In the genomic region with DNA sequence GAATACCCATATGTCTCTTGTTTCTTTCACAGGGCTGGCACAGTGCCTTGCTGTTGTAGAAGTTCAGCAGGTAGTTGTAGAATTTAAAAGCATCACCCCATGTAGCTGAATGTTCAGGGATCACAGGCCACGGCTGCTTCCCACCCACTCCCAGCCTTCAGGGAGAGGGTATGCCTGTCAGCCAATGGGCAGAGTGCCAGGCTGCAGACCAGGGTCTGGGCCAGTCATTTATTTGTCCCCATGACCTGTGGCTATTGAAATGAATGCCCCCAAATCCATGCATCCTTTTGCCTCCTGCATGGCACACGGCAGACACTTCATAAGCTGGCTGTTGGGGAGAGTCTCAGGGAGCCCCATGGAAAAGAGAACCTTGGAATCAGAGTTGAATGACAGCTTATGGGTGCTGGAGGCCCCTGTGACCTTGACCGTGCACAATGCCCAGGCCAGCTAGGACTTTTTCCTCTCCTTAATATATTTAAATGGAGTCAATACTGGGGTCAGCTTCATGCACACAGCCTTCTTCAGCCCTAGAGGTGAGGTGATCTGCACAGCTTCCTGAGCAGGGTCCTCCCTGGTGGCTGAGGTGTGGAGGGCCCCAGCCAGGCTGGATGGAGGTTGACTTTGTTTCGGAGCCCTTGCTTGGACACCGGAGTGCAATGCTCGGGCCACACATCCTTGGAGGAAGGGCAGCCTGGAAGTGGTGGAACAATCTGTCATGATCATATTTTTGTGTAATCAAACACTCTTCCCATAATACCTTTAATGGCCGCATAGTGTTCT, we compare ENCODE assay signal across 36 cellular contexts. TPM values are rescaled to one million over a fixed set of nuclear protein-coding genes. Genes with fewer than 3 reads are reported as not detected.
"Had no signal": no experiment of that assay in that cellular context is flagged by ENCODE, and none has a peak within 500 bp of the region (broad histone marks: within the 10 kb centered on the region; RNA-seq: fewer than 3 reads in every experiment).

No MANE protein-coding gene starts in this region.

- H3K27ac ChIP-seq: adrenal gland, body of pancreas, breast epithelium, Peyer's patch, VCaP had no signal

- ATAC-seq: activated naive CD4-positive, alpha-beta T cell treated with anti-CD3 and anti-CD28 coated beads, Interleukin-2, amount 50 U/mL, for 72 hours; body of pancreas; PC-3; SK-N-SH treated with all-trans-retinoic acid at 6 μM for 48 hours; T-cell had no signal

- DNase-seq: activated B cell treated with CpG ODN at 0.5 μM for 24 hours; activated CD4-positive, alpha-beta memory T cell treated with anti-CD3 and anti-CD28 coated beads for 36 hours; activated CD4-positive, alpha-beta T cell treated with anti-CD3 and anti-CD28 coated beads for 4 hours; activated CD4-positive, alpha-beta T cell treated with anti-CD3 and anti-CD28 coated beads, Interleukin-2, amount 50 U/mL, for 1 hour; activated CD4-positive, CD25-positive, alpha-beta regulatory T cell treated with anti-CD3 and anti-CD28 coated beads, Interleukin-2, amount 50 U/mL, for 72 hours; activated gamma-delta T cell treated with Interleukin-2 at 50 U/mL for 16 hours; activated naive CD4-positive, alpha-beta T cell treated with anti-CD3 and anti-CD28 coated beads for 36 hours; activated T-cell treated with anti-CD3 and anti-CD28 coated beads, Interleukin-2, amount 50 U/mL, for 24 hours; body of pancreas; Karpas-422; KBM-7; NCI-H1105; NCI-H1417 treated with DMSO at 0.1 percent for 48 hours; NCI-H187 treated with DMSO at 0.1 percent for 48 hours; NCI-H2081; NCI-H226; NCI-H524 treated with DMSO at 0.1 percent for 48 hours; NCI-H748 treated with DMSO at 0.1 percent for 48 hours; NK-92 treated with Interleukin-12 subunit alpha and Interleukin-12 subunit beta, amount 100 ng/mL, for 24 hours; PC-3; Peyer's patch; RPMI8226; SIG-M5; T-cell; T-helper 2 cell; T-helper 9 cell had no signal

- H3K9me3 Mint-ChIP-seq: activated B cell treated with CpG ODN at 0.5 μM for 24 hours; activated CD4-positive, alpha-beta memory T cell treated with anti-CD3 and anti-CD28 coated beads for 36 hours; activated naive CD4-positive, alpha-beta T cell treated with anti-CD3 and anti-CD28 coated beads for 36 hours; activated naive CD4-positive, alpha-beta T cell treated with anti-CD3 and anti-CD28 coated beads, Interleukin-2, amount 50 U/mL, for 72 hours; activated T-cell treated with anti-CD3 and anti-CD28 coated beads, Interleukin-2, amount 50 U/mL, for 24 hours; activated T-helper 1 cell treated with anti-CD3 and anti-CD28 coated beads, Interleukin-12 subunit alpha, Interleukin-12 subunit beta, Interleukin-2, Interleukin-4 antibody, amounts not matched to agents 30 ng/mL and 10 ng/mL and 1 ng/mL, durations not matched to agents 14 hours and 24 hours and 36 hours; T-cell had no signal

- H3K9me3 ChIP-seq: adrenal gland, body of pancreas, breast epithelium, Peyer's patch had no signal

- H3K4me3 ChIP-seq: adrenal gland, body of pancreas, breast epithelium, Peyer's patch had no signal

- H3K36me3 Mint-ChIP-seq: activated CD4-positive, alpha-beta memory T cell treated with anti-CD3 and anti-CD28 coated beads for 36 hours; activated naive CD4-positive, alpha-beta T cell treated with anti-CD3 and anti-CD28 coated beads, Interleukin-2, amount 50 U/mL, for 72 hours; T-cell had no signal

- H3K4me1 ChIP-seq: adrenal gland, breast epithelium, Peyer's patch had no signal

- H3K27ac Mint-ChIP-seq: activated B cell treated with CpG ODN at 0.5 μM for 24 hours; activated CD4-positive, alpha-beta memory T cell treated with anti-CD3 and anti-CD28 coated beads for 36 hours; activated naive CD4-positive, alpha-beta T cell treated with anti-CD3 and anti-CD28 coated beads for 36 hours; activated naive CD4-positive, alpha-beta T cell treated with anti-CD3 and anti-CD28 coated beads, Interleukin-2, amount 50 U/mL, for 72 hours; activated T-cell treated with anti-CD3 and anti-CD28 coated beads, Interleukin-2, amount 50 U/mL, for 24 hours; activated T-helper 1 cell treated with anti-CD3 and anti-CD28 coated beads, Interleukin-12 subunit alpha, Interleukin-12 subunit beta, Interleukin-2, Interleukin-4 antibody, amounts not matched to agents 30 ng/mL and 10 ng/mL and 1 ng/mL, durations not matched to agents 14 hours and 24 hours and 36 hours; T-cell had no signal

- H3K4me1 Mint-ChIP-seq: activated B cell treated with CpG ODN at 0.5 μM for 24 hours, T-cell had no signal

- H3K36me3 ChIP-seq: adrenal gland, breast epithelium, Peyer's patch had no signal

- H3K27me3 Mint-ChIP-seq: activated B cell treated with CpG ODN at 0.5 μM for 24 hours; activated CD4-positive, alpha-beta memory T cell treated with anti-CD3 and anti-CD28 coated beads for 36 hours; activated T-cell treated with anti-CD3 and anti-CD28 coated beads, Interleukin-2, amount 50 U/mL, for 24 hours had no signal

- H3K4me3 Mint-ChIP-seq: activated B cell treated with CpG ODN at 0.5 μM for 24 hours; activated CD4-positive, alpha-beta memory T cell treated with anti-CD3 and anti-CD28 coated beads for 36 hours; activated naive CD4-positive, alpha-beta T cell treated with anti-CD3 and anti-CD28 coated beads for 36 hours; activated T-cell treated with anti-CD3 and anti-CD28 coated beads, Interleukin-2, amount 50 U/mL, for 24 hours; activated T-helper 1 cell treated with anti-CD3 and anti-CD28 coated beads, Interleukin-12 subunit alpha, Interleukin-12 subunit beta, Interleukin-2, Interleukin-4 antibody, amounts not matched to agents 30 ng/mL and 10 ng/mL and 1 ng/mL, durations not matched to agents 14 hours and 24 hours and 36 hours; T-cell had no signal

- H3K27me3 ChIP-seq: adrenal gland, body of pancreas, Peyer's patch had no signal

RNA-seq across cellular contexts. Expression of a gene that starts 45.3 kb away (rescaled TPM):
- total RNA-seq: activated B cell treated with CpG ODN at 0.5 μM for 24 hours; activated CD4-positive, alpha-beta memory T cell treated with anti-CD3 and anti-CD28 coated beads for 36 hours; activated CD8-positive, alpha-beta memory T cell treated with anti-CD3 and anti-CD28 coated beads for 36 hours; activated naive CD4-positive, alpha-beta T cell treated with anti-CD3 and anti-CD28 coated beads for 36 hours; activated naive CD4-positive, alpha-beta T cell treated with anti-CD3 and anti-CD28 coated beads, Interleukin-2, amount 50 U/mL, for 72 hours; activated T-helper 1 cell treated with anti-CD3 and anti-CD28 coated beads, Interleukin-12 subunit alpha, Interleukin-12 subunit beta, Interleukin-2, Interleukin-4 antibody, amounts not matched to agents 30 ng/mL and 10 ng/mL and 1 ng/mL, durations not matched to agents 14 hours and 24 hours and 36 hours; adrenal gland; breast epithelium; cardiac septum; NCI-H460; PC-3; Peyer's patch; SK-MEL-5; T-cell had no signal
